Comparison of ENCODE assay signal across 10 cellular contexts in genomic region chr4:108060164-108060563, GRCh38.
DNase-seq lines count a peak whose midpoint lies in the region; ATAC-seq, FAIRE-seq and TF ChIP-seq lines count a peak whose summit lies in the region.
"Had no signal": no experiment of that assay in that cellular context is flagged by ENCODE, and none has a peak within 500 bp of the region (broad histone marks: within the 10 kb centered on the region; RNA-seq: fewer than 3 reads in every experiment).

No MANE protein-coding gene starts in this region.

- peaks cover 24 to 56% (median 45%) of the 10 kb centered on the region in 4 donors for H3K4me1 Mint-ChIP-seq in CD4-positive, alpha-beta memory T cell
- H3K4me1 Mint-ChIP-seq in WTC11 = peaks cover 6% of the 10 kb centered on the region

- intact Hi-C loops in CD4-positive, alpha-beta memory T cell (cut with micrococcal nuclease) = loop anchor here (1.0 kb wide), 1 partner anchor 512 kb away; no protein-coding TSS in a partner anchor

- no peaks in the 10 kb centered on the region for H3K27me3 Mint-ChIP-seq in CD4-positive, alpha-beta memory T cell
- H3K27me3 Mint-ChIP-seq in WTC11 (ENCODE audit: low read depth) = no peaks in the 10 kb centered on the region

- FAIRE-seq in GM12891 (lab: Jason Lieb, UNC) = no peak
- FAIRE-seq: endometrium had no signal

- H3K36me3 ChIP-seq in CD4-positive, alpha-beta memory T cell (ENCODE audit: insufficient read depth, low read length) = peaks cover 55% of the 10 kb centered on the region

- CTCF ChIA-PET in CD4-positive, alpha-beta memory T cell (lab: Charles Lee; ENCODE audit: partially characterized antibody) = interaction anchor here (1.0 to 5.3 kb wide), 8 partner anchors 8 to 513 kb away, joined by 3 to 36 read pairs (median 4); partner anchors contain the start of gene LEF1
- CTCF ChIA-PET in WTC11 (lab: Charles Lee) = interaction anchor here (0.9 to 2.1 kb wide), 2 partner anchors 42 to 433 kb away, joined by 6 to 11 read pairs; no protein-coding TSS in a partner anchor

- H3K4me3 ChIP-seq in CD4-positive, alpha-beta memory T cell (ENCODE audit: low read length in 2 of 2) = no peak overlapping the region

- no peak overlapping the region for H3K4me3 Mint-ChIP-seq in CD4-positive, alpha-beta memory T cell
- no peak overlapping the region for H3K4me3 Mint-ChIP-seq in WTC11

- H3K27ac Mint-ChIP-seq in CD4-positive, alpha-beta memory T cell = peak overlapping the region in 4 of 7 donors; percentile 9 to 66 (median 34)
- no peak overlapping the region for H3K27ac Mint-ChIP-seq in WTC11

- no peak for TF ChIP-seq CTCF in WTC11 (IDR thresholded peaks at IDR 0.05)

- H3K27me3 ChIP-seq in CD4-positive, alpha-beta memory T cell (ENCODE audit: insufficient read depth, low read length) = no peaks in the 10 kb centered on the region

- H3K36me3 Mint-ChIP-seq in CD4-positive, alpha-beta memory T cell = peaks cover 28 to 73% of the 10 kb centered on the region in 2 donors
- no peaks in the 10 kb centered on the region for H3K36me3 Mint-ChIP-seq in WTC11

- H3K4me1 ChIP-seq in CD4-positive, alpha-beta memory T cell (ENCODE audit: insufficient read depth, low read length) = peaks cover 39% of the 10 kb centered on the region

- ATAC-seq in WTC11 (peak; percentile 58), GM21390 (IDR thresholded peaks at IDR 0.05; ENCODE audit: unreplicated experiment) (no peak)

- no peak overlapping the region for H3K27ac ChIP-seq in CD4-positive, alpha-beta memory T cell (ENCODE audit: low read depth, low read length)
- H3K27ac ChIP-seq: HL-60 had no signal

- no peak for DNase-seq in CD4-positive, alpha-beta memory T cell
- peak; percentile 27 for DNase-seq in HPDE6-E6E7 (ENCODE audit: extremely low spot score)
- DNase-seq in WTC11 (ENCODE audit: low spot score) = no peak
- peak; percentile 49 for DNase-seq in iPS-NIHi11 (ENCODE audit: low spot score)
- no peak for DNase-seq in NCI-H2171 treated with DMSO at 0.1 percent for 48 hours (lab: John Stamatoyannopoulos, UW)
- DNase-seq in stimulated activated CD4-positive, alpha-beta T cell treated with anti-CD3 and anti-CD28 coated beads, Interleukin-4, amount 100 ng/mL, for 24 hours = no peak
- DNase-seq in GM12891 (ENCODE audit: insufficient read length, low spot score) = no peak

- TF ChIP-seq POLR2A in GM12891 (IDR thresholded peaks at IDR 0.05; ENCODE audit: low read depth, low read length) = no peak

- H3K9me3 ChIP-seq in CD4-positive, alpha-beta memory T cell (ENCODE audit: control insufficient read depth in 1 of 2, low read length in 2 of 2) = no peaks in the 10 kb centered on the region

- no peaks in the 10 kb centered on the region for H3K9me3 Mint-ChIP-seq in CD4-positive, alpha-beta memory T cell
- no peaks in the 10 kb centered on the region for H3K9me3 Mint-ChIP-seq in WTC11

- POLR2A ChIA-PET in CD4-positive, alpha-beta memory T cell (lab: Charles Lee; ENCODE audit: partially characterized antibody) = interaction anchor here (1.1 to 1.6 kb wide), 3 partner anchors 12 to 111 kb away, joined by 3 to 4 read pairs (median 3); no protein-coding TSS in a partner anchor
- POLR2A ChIA-PET in WTC11 (lab: Charles Lee) = no interaction called here

TF ChIP-seq in WTC11, 78 proteins besides CTCF, POLR2A, EP300 and RAD21 (continues in another document):
- TF ChIP-seq ZMAT4 (CRISPR knock-in tag; IDR thresholded peaks at IDR 0.05) (no peak), EMX1 (CRISPR knock-in tag; IDR thresholded peaks at IDR 0.05) (no peak), SMAD4 (CRISPR knock-in tag; IDR thresholded peaks at IDR 0.05) (no peak), MAX (CRISPR knock-in tag; IDR thresholded peaks at IDR 0.05) (no peak), GRHL2 (CRISPR knock-in tag; IDR thresholded peaks at IDR 0.05; ENCODE audit: insufficient replicate concordance, severe bottlenecking) (no peak), ZNF416 (CRISPR knock-in tag; IDR thresholded peaks at IDR 0.05) (no peak), KAT7 (CRISPR knock-in tag; IDR thresholded peaks at IDR 0.05; ENCODE audit: borderline replicate concordance) (no peak), ATF1 (CRISPR knock-in tag; IDR thresholded peaks at IDR 0.05) (no peak), JAZF1 (CRISPR knock-in tag; IDR thresholded peaks at IDR 0.05) (no peak), TCF7 (CRISPR knock-in tag; IDR thresholded peaks at IDR 0.05; ENCODE audit: low read depth) (no peak), FOXP1 (CRISPR knock-in tag; IDR thresholded peaks at IDR 0.05; ENCODE audit: borderline replicate concordance) (no peak), STAT6 (CRISPR knock-in tag; conservative IDR thresholded peaks at IDR 0.05; ENCODE audit: low read depth) (no peak)

TF ChIP-seq in GM12891, 5 proteins besides CTCF, POLR2A, EP300 and RAD21:
- TF ChIP-seq POLR2AphosphoS5 (IDR thresholded peaks at IDR 0.05; ENCODE audit: low read depth, low read length) (no peak), POU2F2 (IDR thresholded peaks at IDR 0.05; ENCODE audit: low read depth, low read length) (no peak), PAX5 (IDR thresholded peaks at IDR 0.05; ENCODE audit: insufficient read depth, low read length, severe bottlenecking) (no peak), TAF1 (IDR thresholded peaks at IDR 0.05; ENCODE audit: low read depth, low read length) (no peak), SPI1 (IDR thresholded peaks at IDR 0.05; ENCODE audit: low read depth, low read length) (no peak)

Comparison
In these comparisons a context has a peak if more than half of its experiments do, and no peak if none do; other contexts are left out.
1. DNase-seq: peak in HPDE6-E6E7 (single experiment) and iPS-NIHi11 (single experiment); none in CD4-positive, alpha-beta memory T cell (0 of 5), WTC11 (single experiment), NCI-H2171 treated with DMSO at 0.1 percent for 48 hours (single experiment), stimulated activated CD4-positive, alpha-beta T cell treated with anti-CD3 and anti-CD28 coated beads, Interleukin-4, amount 100 ng/mL, for 24 hours (single experiment) and GM12891 (single experiment).